Comparison of ENCODE assay signal across 8 cellular contexts in genomic region chr17:59707971-59708425, GRCh38. TPM values are rescaled to one million over a fixed set of nuclear protein-coding genes. Genes with fewer than 3 reads are reported as not detected.
A peak's percentile ranks its signal among the peaks of the same experiment; 100 is the strongest.
DNase-seq lines count a peak whose midpoint lies in the region; ATAC-seq and TF ChIP-seq lines count a peak whose summit lies in the region.

No MANE protein-coding gene starts in this region.

- peak overlapping the region; percentile 97 for H3K27ac Mint-ChIP-seq in activated CD8-positive, alpha-beta memory T cell treated with anti-CD3 and anti-CD28 coated beads, Interleukin-2, amount 10 ng/mL, durations not matched to agents 7 days and 5 days

- H3K9me3 Mint-ChIP-seq in activated CD8-positive, alpha-beta memory T cell treated with anti-CD3 and anti-CD28 coated beads, Interleukin-2, amount 10 ng/mL, durations not matched to agents 7 days and 5 days (ENCODE audit: low read depth), result no peaks in the 10 kb centered on the region

- H3K36me3 ChIP-seq in sigmoid colon, result no peaks in the 10 kb centered on the region

- peaks cover 29% of the 10 kb centered on the region for H3K36me3 Mint-ChIP-seq in activated CD8-positive, alpha-beta memory T cell treated with anti-CD3 and anti-CD28 coated beads, Interleukin-2, amount 10 ng/mL, durations not matched to agents 7 days and 5 days

- CTCF ChIA-PET in activated CD8-positive, alpha-beta memory T cell treated with anti-CD3 and anti-CD28 coated beads, Interleukin-2, amount 10 ng/mL, durations not matched to agents 7 days and 5 days (lab: Charles Lee), result interaction anchor here (0.9 to 1.8 kb wide), 11 partner anchors 12 to 329 kb away, joined by 3 to 7 read pairs (median 4); partner anchors contain the start of genes RPS6KB1 and TUBD1

- no peak for TF ChIP-seq EP300 in sigmoid colon (IDR thresholded peaks at IDR 0.05)

- H3K4me1 ChIP-seq in sigmoid colon, result peaks cover 0 to 50% (median 37%) of the 10 kb centered on the region in 4 donors

- H3K27me3 Mint-ChIP-seq in activated CD8-positive, alpha-beta memory T cell treated with anti-CD3 and anti-CD28 coated beads, Interleukin-2, amount 10 ng/mL, durations not matched to agents 7 days and 5 days, result no peaks in the 10 kb centered on the region

- TF ChIP-seq POLR2A in sigmoid colon (IDR thresholded peaks at IDR 0.05), result no peak

- ATAC-seq in activated CD8-positive, alpha-beta memory T cell treated with anti-CD3 and anti-CD28 coated beads, Interleukin-2, amount 10 ng/mL, durations not matched to agents 7 days and 5 days, result no peak
- no peak for ATAC-seq in HG02938 (IDR thresholded peaks at IDR 0.05; ENCODE audit: unreplicated experiment)

- H3K9me3 ChIP-seq in sigmoid colon, result no peaks in the 10 kb centered on the region

- intact Hi-C loops in sigmoid colon (cut with DNase I), result loop anchor here (1.0 to 5.0 kb wide), 2 partner anchors 89 to 139 kb away; partner anchors contain the start of gene CLTC

- no peaks in the 10 kb centered on the region for H3K27me3 ChIP-seq in sigmoid colon

- peak overlapping the region; percentile 99 for H3K4me3 Mint-ChIP-seq in activated CD8-positive, alpha-beta memory T cell treated with anti-CD3 and anti-CD28 coated beads, Interleukin-2, amount 10 ng/mL, durations not matched to agents 7 days and 5 days

- 1 to 2% methylated on average over 15 of the region's 15 CpGs for WGBS in sigmoid colon, 2 donors

- no peak for TF ChIP-seq CTCF in WI38 (IDR thresholded peaks at IDR 0.05; ENCODE audit: low read depth, low read length)
- TF ChIP-seq CTCF in sigmoid colon (IDR thresholded peaks at IDR 0.05), result no peak
- no peak for TF ChIP-seq CTCF in GM10266 (IDR thresholded peaks at IDR 0.05; ENCODE audit: control insufficient read depth, insufficient read depth, low read depth, missing control alignments)

- peak overlapping the region; percentile 99 for H3K4me3 ChIP-seq in WI38 (ENCODE audit: low read depth, low read length)
- peak overlapping the region; percentile 64 to 86 (median 80) for H3K4me3 ChIP-seq in sigmoid colon

- peaks cover 46% of the 10 kb centered on the region for H3K4me1 Mint-ChIP-seq in activated CD8-positive, alpha-beta memory T cell treated with anti-CD3 and anti-CD28 coated beads, Interleukin-2, amount 10 ng/mL, durations not matched to agents 7 days and 5 days

- peak overlapping the region; percentile 89 to 96 (median 92) for H3K27ac ChIP-seq in sigmoid colon

- DNase-seq in activated CD8-positive, alpha-beta memory T cell treated with anti-CD3 and anti-CD28 coated beads, Interleukin-2, amount 10 ng/mL, durations not matched to agents 7 days and 5 days, result no peak
- no peak for DNase-seq in activated CD8-positive, alpha-beta memory T cell treated with anti-CD3 and anti-CD28 coated beads, Interleukin-2, amount 50 U/mL, for 4 hours
- peak; percentile 18 for DNase-seq in germinal center (ENCODE audit: low spot score)
- DNase-seq in sigmoid colon, result no peak
- DNase-seq in middle frontal gyrus (ENCODE audit: extremely low spot score, low spot score), result no peak
- no peak for DNase-seq in GM10266 (ENCODE audit: extremely low spot score)

RNA-seq across cellular contexts. Expression of gene VMP1, which starts 0.5 kb away (rescaled TPM):
- total RNA-seq in activated CD8-positive, alpha-beta memory T cell treated with anti-CD3 and anti-CD28 coated beads, Interleukin-2, amount 10 ng/mL, durations not matched to agents 7 days and 5 days, result 100 to 1,000 TPM; 279 to 396 TPM
- total RNA-seq in sigmoid colon, result 100 to 1,000 TPM in 3 of 4 donors, 10 to 100 TPM in 1; 92.7 to 247 (median 139) TPM
- polyA plus RNA-seq in sigmoid colon, result 100 to 1,000 TPM in 1 of 3 donors, 10 to 100 TPM in 2; 26.1 to 132 (median 35.4) TPM

RNA-seq across cellular contexts. Expression of gene PTRH2, which starts 0.8 kb away (rescaled TPM):
- 10 to 100 TPM; 28.2 to 37.8 TPM for total RNA-seq in activated CD8-positive, alpha-beta memory T cell treated with anti-CD3 and anti-CD28 coated beads, Interleukin-2, amount 10 ng/mL, durations not matched to agents 7 days and 5 days
- total RNA-seq in sigmoid colon, result 10 to 100 TPM; 21.8 to 36.2 (median 24.1) TPM
- 10 to 100 TPM in 2 of 3 donors, 1 to 10 TPM in 1; 9.0 to 38.2 (median 16.2) TPM for polyA plus RNA-seq in sigmoid colon
